8 cellular contexts compared by ENCODE assay signal in the genomic region with DNA sequence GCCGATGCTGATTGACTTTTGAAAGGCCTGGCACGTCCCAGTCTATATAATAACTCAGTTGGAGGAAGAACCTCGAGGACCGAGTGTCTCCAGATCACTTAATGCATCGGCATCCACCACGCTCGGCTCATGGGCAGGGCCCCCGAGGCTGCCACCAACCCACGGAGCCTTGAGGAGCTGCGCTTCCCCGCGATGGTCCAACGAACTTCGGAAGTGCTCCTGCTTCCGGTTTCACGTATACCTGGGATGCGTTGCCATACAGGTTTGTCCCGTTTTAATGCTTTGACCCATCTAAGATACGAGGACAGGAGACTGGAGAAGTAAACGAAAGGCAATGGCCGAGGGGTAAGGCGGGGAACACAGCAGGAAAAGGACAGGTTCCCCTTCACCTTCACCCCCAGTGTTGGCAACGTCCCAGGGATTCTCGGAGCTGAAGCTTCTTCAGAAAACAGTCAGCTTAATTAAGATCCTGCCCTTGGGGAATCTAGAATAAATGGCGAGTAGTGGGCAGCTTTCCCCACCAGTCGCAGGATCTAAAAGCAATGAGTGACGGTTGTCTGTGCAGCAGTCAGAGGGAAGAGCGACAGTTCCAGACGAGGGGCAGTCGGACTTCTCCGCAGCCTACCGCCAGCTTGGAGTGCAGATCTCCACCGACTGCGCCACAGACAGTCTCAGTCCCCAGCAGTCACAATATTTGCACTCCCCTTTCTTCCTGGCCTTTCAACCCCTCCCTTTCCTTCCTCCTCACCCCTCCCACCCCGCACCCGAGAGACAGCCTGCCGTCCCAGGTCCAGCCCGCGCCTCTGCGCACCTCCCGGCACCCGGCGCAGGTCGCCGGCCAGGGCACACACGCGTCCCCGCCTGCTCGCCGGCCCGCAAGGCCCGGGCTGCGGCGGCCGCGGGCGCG. TPM values are rescaled to one million over a fixed set of nuclear protein-coding genes. Genes with fewer than 3 reads are reported as not detected.
A peak's percentile ranks its signal among the peaks of the same experiment; 100 is the strongest.
DNase-seq lines count a peak whose midpoint lies in the region; ATAC-seq, FAIRE-seq and TF ChIP-seq lines count a peak whose summit lies in the region.

No MANE protein-coding gene starts in this region.

- peak overlapping the region; percentile 49 for H4K5ac ChIP-seq in H1 (ENCODE audit: insufficient read length, low read depth, low read length)

- H2AK5ac ChIP-seq in H1 (ENCODE audit: low read depth, low read length), result no peak overlapping the region

- peak overlapping the region in 3 of 4 experiments; percentile 20 to 68 (median 61); a peak in 4 of 7 replicates for H3K9ac ChIP-seq in H1 (replicated peaks in 1 of 4; ENCODE audit: extremely low read depth in 1 of 4, low read depth in 3 of 4, low read length in 3 of 4)

- peak overlapping the region; percentile 28 for H3K56ac ChIP-seq in H1 (replicated peaks; ENCODE audit: insufficient read length, low read depth, low read length)

- peaks cover 11% of the 10 kb centered on the region for H3K4me1 ChIP-seq in DOHH2 (ENCODE audit: control insufficient read depth, low read length)
- H3K4me1 ChIP-seq in SJCRH30, result no peaks in the 10 kb centered on the region
- H3K4me1 ChIP-seq in H1 (replicated peaks in 1 of 4; ENCODE audit: control insufficient read depth in 3 of 4, insufficient read depth in 4 of 4, low read length in 3 of 4), result peaks cover 11 to 30% (median 20%) of the 10 kb centered on the region in 4 experiments; a peak in 6 of 7 replicates
- H3K4me1 ChIP-seq in neutrophil (ENCODE audit: control insufficient read depth in 1 of 2, insufficient read depth in 1 of 2, low read depth in 1 of 2, low read length in 1 of 2), result peaks cover 13 to 17% of the 10 kb centered on the region in 2 experiments

- TF ChIP-seq CTCF in DOHH2 (IDR thresholded peaks at IDR 0.05; ENCODE audit: low read depth, low read length, poor library complexity, severe bottlenecking) (no peak), HL-60 (IDR thresholded peaks at IDR 0.05; ENCODE audit: insufficient read depth, low read length) (no peak), H1 (IDR thresholded peaks at IDR 0.05; ENCODE audit: control extremely low read depth in 1 of 3, insufficient read depth in 1 of 3, low read depth in 1 of 3, low read length in 3 of 3) (no peak), neutrophil (IDR thresholded peaks at IDR 0.05) (no peak)

- H2BK20ac ChIP-seq in H1 (ENCODE audit: low read length), result peak overlapping the region; percentile 77; the same call in 1 of the 2 replicates

- no peaks in the 10 kb centered on the region for H3F3A ChIP-seq in DOHH2 (ENCODE audit: control insufficient read depth, insufficient read depth)

- H3K4me3 ChIP-seq in DOHH2 (ENCODE audit: low read length) (peak overlapping the region; percentile 74), HL-60 (replicated peaks; ENCODE audit: insufficient read depth, low read length) (peak overlapping the region; percentile 53), SJCRH30 (peak overlapping the region; percentile 70), H1 (ENCODE audit: extremely low read depth in 1 of 4, insufficient read depth in 2 of 4, low read depth in 3 of 4, low read length in 4 of 4) (peak overlapping the region; percentile 67 to 76 (median 74)), neutrophil (ENCODE audit: low read depth in 1 of 2, low read length in 1 of 2) (peak overlapping the region; percentile 49 to 52)

- no peaks in the 10 kb centered on the region for H3K9me2 ChIP-seq in DOHH2 (replicated peaks; ENCODE audit: control insufficient read depth, low read length)

- H2BK5ac ChIP-seq in H1 (ENCODE audit: low read depth, low read length), result peak overlapping the region; percentile 73; the same call in 1 of the 2 replicates

- CTCF ChIA-PET in H1 (lab: Charles Lee; ENCODE audit: partially characterized antibody), result interaction anchor here (0.8 to 2.3 kb wide), 6 partner anchors 13 to 459 kb away, joined by 3 to 13 read pairs (median 4); no protein-coding TSS in a partner anchor

- H3K27me3 ChIP-seq in DOHH2 (ENCODE audit: control insufficient read depth, low read length), result peaks cover 41% of the 10 kb centered on the region
- H3K27me3 ChIP-seq in HL-60 (ENCODE audit: insufficient read depth, poor library complexity, severe bottlenecking), result peaks cover 66% of the 10 kb centered on the region
- 0 out of 2 replicates have a peak, but pooled peaks cover 3% of the 10 kb centered on the region for H3K27me3 ChIP-seq in SJCRH30
- H3K27me3 ChIP-seq in H1 (replicated peaks in 1 of 4; ENCODE audit: control insufficient read depth in 3 of 4, extremely low read depth in 1 of 4, insufficient read depth in 3 of 4, low read length in 3 of 4), result peaks cover 9 to 29% (median 23%) of the 10 kb centered on the region in 4 experiments; a peak in 6 of 7 replicates
- H3K27me3 ChIP-seq in neutrophil, result peaks cover 96% of the 10 kb centered on the region

- H2AFZ ChIP-seq in H1 (ENCODE audit: low read length), result no peak overlapping the region

- peak overlapping the region; percentile 92 for H3K18ac ChIP-seq in H1 (ENCODE audit: extremely low read depth, low read length)

- peak; percentile 60 for ATAC-seq in GM21390 (IDR thresholded peaks at IDR 0.05; ENCODE audit: unreplicated experiment)

- peak overlapping the region; percentile 24 for H3K23ac ChIP-seq in H1 (ENCODE audit: insufficient read length)

- no peaks in the 10 kb centered on the region for H4K20me1 ChIP-seq in DOHH2 (ENCODE audit: control insufficient read depth, insufficient read depth, low read depth, low read length)
- no peaks in the 10 kb centered on the region for H4K20me1 ChIP-seq in H1 (replicated peaks in 1 of 2; ENCODE audit: control insufficient read depth in 1 of 2, insufficient read depth in 2 of 2, low read length in 2 of 2)

- H2BK120ac ChIP-seq in H1 (replicated peaks; ENCODE audit: low read depth, low read length), result peak overlapping the region; percentile 12

- H3K14ac ChIP-seq in H1 (ENCODE audit: insufficient read length), result no peak overlapping the region

- H4K8ac ChIP-seq in H1 (ENCODE audit: extremely low read depth, insufficient read depth, low read length), result no peak overlapping the region; the same call in 1 of the 2 replicates

- DNase-seq in HL-60 (ENCODE audit: low read depth in 1 of 2, low spot score in 1 of 2), result no peak
- DNase-seq in SJCRH30, result peak; percentile 70 to 77
- peak in 1 of 2 experiments; percentile 68 for DNase-seq in H1 (ENCODE audit: low read depth in 1 of 2, low spot score in 2 of 2)
- no peak for DNase-seq in activated effector memory CD4-positive, alpha-beta T cell treated with Interleukin-2 at 50 U/mL for 16 hours
- no peak for DNase-seq in activated CD4-positive, CD25-positive, alpha-beta regulatory T cell treated with anti-CD3 and anti-CD28 coated beads, Interleukin-2, amount 50 U/mL, for 72 hours

- WGBS in H1 (ENCODE audit: extremely low coverage in 1 of 2, insufficient coverage in 1 of 2, insufficient read length in 1 of 2, insufficient replicate concordance in 2 of 2, low coverage in 1 of 2, low lambda C conversion rate in 2 of 2, missing lambda C conversion rate in 1 of 2), 2 experiments, result 2% methylated on average over 42 of the region's 58 CpGs; no CpG with 5 or more reads in 1 of the 2 experiments

- H3K9me3 ChIP-seq in DOHH2 (ENCODE audit: control insufficient read depth, insufficient read depth, low read length) (no peaks in the 10 kb centered on the region), SJCRH30 (replicated peaks) (no peaks in the 10 kb centered on the region), H1 (ENCODE audit: insufficient read depth in 2 of 2, low read depth in 1 of 2, low read length in 1 of 2) (no peaks in the 10 kb centered on the region), neutrophil (peaks cover 5% of the 10 kb centered on the region)

- peak overlapping the region; percentile 73; the same call in 1 of the 2 replicates for H2BK15ac ChIP-seq in H1 (ENCODE audit: low read length)

- no peak for TF ChIP-seq EP300 in H1 (IDR thresholded peaks at IDR 0.05; ENCODE audit: borderline replicate concordance in 1 of 2, low read depth in 2 of 2, low read length in 2 of 2)

- TF ChIP-seq RAD21 in H1 (IDR thresholded peaks at IDR 0.05 in 1 of 2, conservative IDR thresholded peaks at IDR 0.05 in 1 of 2; ENCODE audit: low read depth in 2 of 2, low read length in 2 of 2), result no peak

- H3K79me2 ChIP-seq in DOHH2 (ENCODE audit: control insufficient read depth, low read length) (no peaks in the 10 kb centered on the region), H1 (ENCODE audit: control insufficient read depth in 1 of 2, insufficient read depth in 2 of 2, low read length in 2 of 2) (peaks cover 0 to 9% of the 10 kb centered on the region in 2 experiments; a peak in 2 of 4 replicates)

- H4K91ac ChIP-seq in H1 (replicated peaks; ENCODE audit: insufficient read length, low read length), result peak overlapping the region; percentile 6

- FAIRE-seq in H1 (lab: Jason Lieb, UNC), result no peak

- H3K23me2 ChIP-seq in H1 (ENCODE audit: low read depth, low read length), result peaks cover 17% of the 10 kb centered on the region

- H3K36me3 ChIP-seq in DOHH2 (ENCODE audit: control insufficient read depth, low read length) (no peaks in the 10 kb centered on the region), SJCRH30 (no peaks in the 10 kb centered on the region), H1 (ENCODE audit: control insufficient read depth in 2 of 4, insufficient read depth in 4 of 4, low read length in 3 of 4) (no peaks in the 10 kb centered on the region), neutrophil (no peaks in the 10 kb centered on the region)

- H3K4ac ChIP-seq in H1 (replicated peaks; ENCODE audit: insufficient read length, low read depth, low read length), result peak overlapping the region; percentile 73

- no peaks in the 10 kb centered on the region for H3K79me1 ChIP-seq in H1 (ENCODE audit: low read depth, low read length)

- no peak overlapping the region for H3K27ac ChIP-seq in DOHH2 (ENCODE audit: low read depth, low read length)
- no peak overlapping the region for H3K27ac ChIP-seq in HL-60 (replicated peaks)
- H3K27ac ChIP-seq in SJCRH30, result no peak overlapping the region; the same call in 1 of the 2 replicates
- H3K27ac ChIP-seq in H1 (ENCODE audit: low read depth, low read length), result no peak overlapping the region
- no peak overlapping the region for H3K27ac ChIP-seq in neutrophil

- POLR2A ChIA-PET in H1 (lab: Charles Lee; ENCODE audit: partially characterized antibody), result interaction anchor here (0.7 to 16.7 kb wide), 3 partner anchors 16 to 373 kb away, joined by 3 to 192 read pairs (median 5); a partner anchor contains a TSS

- H3K4me2 ChIP-seq in DOHH2 (ENCODE audit: low read length) (peak overlapping the region; percentile 74), H1 (ENCODE audit: insufficient read depth in 1 of 2, low read depth in 2 of 2, low read length in 2 of 2) (peak overlapping the region; percentile 97 to 99)

- H2BK12ac ChIP-seq in H1 (ENCODE audit: low read depth, low read length), result peak overlapping the region; percentile 94

- peak in 1 of 2 experiments; percentile 32; a peak in 1 of 3 replicates for TF ChIP-seq POLR2A in H1 (IDR thresholded peaks at IDR 0.05; ENCODE audit: control extremely low read depth in 1 of 2, low read depth in 2 of 2, low read length in 2 of 2)

RNA-seq across cellular contexts. Expression of a gene that starts 10.7 kb away (rescaled TPM):
- total RNA-seq in SJCRH30 (2014; rRNA removed; shearing (Covaris generic)), result 2.5 and 2.8 TPM in 2 replicates
- 10.6 and 12.0 TPM in 2 replicates for total RNA-seq in H1 (2021; fragmentation: NEBNext Ultra II Directional; extraction: Animal tissue kit (Norgen Biotek cat#: 25700))
- polyA plus RNA-seq in H1 (2011; rRNA removed), result 11.3 and 13.5 TPM in 2 replicates
- 7.9 TPM for polyA plus RNA-seq in H1 (2011; cell fraction: cytosol; rRNA removed)
- polyA plus RNA-seq in H1 (2011; cell fraction: nucleus; rRNA removed), result 11.6 TPM
- 6.5 to 9.0 TPM (median 6.8 TPM) in 4 replicates for polyA plus RNA-seq in H1 (2012, experiment 1 of 2)
- 4.7 TPM for polyA plus RNA-seq in H1 (2012, experiment 2 of 2)
- 3.4 TPM for polyA plus RNA-seq in H1 (2013, experiment 1 of 2)
- 2.8 TPM for polyA plus RNA-seq in H1 (2013, experiment 2 of 2)
- polyA minus RNA-seq in H1 (2011; rRNA and poly(A)+ RNA removed), result 3.4 and 3.8 TPM in 2 replicates
- polyA minus RNA-seq in H1 (2011; cell fraction: cytosol; rRNA and poly(A)+ RNA removed), result 9.6 TPM
- polyA minus RNA-seq in H1 (2011; cell fraction: nucleus; rRNA and poly(A)+ RNA removed), result 9.8 TPM

Comparison
In these comparisons a context has a peak if more than half of its experiments do, and no peak if none do; other contexts are left out.
1. DNase-seq: peak in SJCRH30 (2 of 2); none in HL-60 (0 of 2), activated effector memory CD4-positive, alpha-beta T cell treated with Interleukin-2 at 50 U/mL for 16 hours (single experiment) and activated CD4-positive, CD25-positive, alpha-beta regulatory T cell treated with anti-CD3 and anti-CD28 coated beads, Interleukin-2, amount 50 U/mL, for 72 hours (single experiment).
2. Peak in every context shown above with its lines, with median percentiles within 50 percentile points of each other: H3K4me3 ChIP-seq.